In genomic region chr2:17813742-17814458, GRCh38 we compare ENCODE assay signal across 9 cellular contexts. TPM values are rescaled to one million over a fixed set of nuclear protein-coding genes. Genes with fewer than 3 reads are reported as not detected.
DNase-seq lines count a peak whose midpoint lies in the region; ATAC-seq and TF ChIP-seq lines count a peak whose summit lies in the region.
"Had no signal": no experiment of that assay in that cellular context is flagged by ENCODE, and none has a peak within 500 bp of the region (broad histone marks: within the 10 kb centered on the region; RNA-seq: fewer than 3 reads in every experiment).

No MANE protein-coding gene starts in this region.

- peaks cover 16% of the 10 kb centered on the region for H3K4me1 Mint-ChIP-seq in CD14-positive monocyte
- H3K4me1 Mint-ChIP-seq in stimulated activated naive CD8-positive, alpha-beta T cell treated with anti-CD3 and anti-CD28 coated beads, Interleukin-15, Interleukin-2, amounts not matched to agents 100 ng/mL and 50 ng/mL, for 24 hours (ENCODE audit: low read depth): peaks cover 19% of the 10 kb centered on the region

- peaks cover 0 to 3% (median 0%) of the 10 kb centered on the region in 3 donors for H3K27me3 Mint-ChIP-seq in CD14-positive monocyte (ENCODE audit: low read depth in 3 of 3)
- H3K27me3 Mint-ChIP-seq in stimulated activated naive CD8-positive, alpha-beta T cell treated with anti-CD3 and anti-CD28 coated beads, Interleukin-15, Interleukin-2, amounts not matched to agents 100 ng/mL and 50 ng/mL, for 24 hours: peaks cover 12% of the 10 kb centered on the region

- H3K27ac Mint-ChIP-seq in CD14-positive monocyte: peak overlapping the region in 5 of 7 donors; percentile 14 to 80 (median 70)
- peak overlapping the region; percentile 38 for H3K27ac Mint-ChIP-seq in stimulated activated naive CD8-positive, alpha-beta T cell treated with anti-CD3 and anti-CD28 coated beads, Interleukin-15, Interleukin-2, amounts not matched to agents 100 ng/mL and 50 ng/mL, for 24 hours

- H3K4me3 Mint-ChIP-seq in CD14-positive monocyte: peak overlapping the region in 1 of 2 donors; percentile 17
- peak overlapping the region; percentile 40 for H3K4me3 Mint-ChIP-seq in stimulated activated naive CD8-positive, alpha-beta T cell treated with anti-CD3 and anti-CD28 coated beads, Interleukin-15, Interleukin-2, amounts not matched to agents 100 ng/mL and 50 ng/mL, for 24 hours
- H3K4me3 Mint-ChIP-seq: neural crest cell had no signal

- peak; percentile 93 for ATAC-seq in GM19452 (IDR thresholded peaks at IDR 0.05; ENCODE audit: unreplicated experiment)
- ATAC-seq in HG03432 (IDR thresholded peaks at IDR 0.05; ENCODE audit: unreplicated experiment): peak; percentile 93

- no peak overlapping the region for H3K4me3 ChIP-seq in cardiac fibroblast (replicated peaks in 1 of 2; ENCODE audit: low read depth in 2 of 2, low read length in 2 of 2)

- no peaks in the 10 kb centered on the region for H3K36me3 Mint-ChIP-seq in CD14-positive monocyte
- H3K36me3 Mint-ChIP-seq in stimulated activated naive CD8-positive, alpha-beta T cell treated with anti-CD3 and anti-CD28 coated beads, Interleukin-15, Interleukin-2, amounts not matched to agents 100 ng/mL and 50 ng/mL, for 24 hours (ENCODE audit: low read depth): no peaks in the 10 kb centered on the region

- TF ChIP-seq CTCF in CD14-positive monocyte (IDR thresholded peaks at IDR 0.05) (no peak), cardiac fibroblast (IDR thresholded peaks at IDR 0.05; ENCODE audit: low read depth, low read length) (no peak)

- DNase-seq in CD14-positive monocyte (ENCODE audit: low spot score) (no peak), cardiac fibroblast (ENCODE audit: low read depth in 2 of 2) (peak; percentile 32 to 81), NCI-H526 treated with DMSO at 0.1 percent for 48 hours (lab: John Stamatoyannopoulos, UW) (no peak), NCI-H345 (lab: John Stamatoyannopoulos, UW) (no peak), globus pallidus (ENCODE audit: low spot score) (no peak)

- intact Hi-C loops in CD14-positive monocyte (cut with micrococcal nuclease): no loop called here

- H3K9me3 Mint-ChIP-seq in CD14-positive monocyte: peaks cover 0 to 2% (median 0%) of the 10 kb centered on the region in 7 donors
- H3K9me3 Mint-ChIP-seq in stimulated activated naive CD8-positive, alpha-beta T cell treated with anti-CD3 and anti-CD28 coated beads, Interleukin-15, Interleukin-2, amounts not matched to agents 100 ng/mL and 50 ng/mL, for 24 hours: no peaks in the 10 kb centered on the region
- H3K9me3 Mint-ChIP-seq: neural crest cell had no signal

RNA-seq across cellular contexts. Expression of gene MSGN1, which starts 2.4 kb away (rescaled TPM):
- not detected for polyA plus RNA-seq in CD14-positive monocyte

RNA-seq across cellular contexts. Expression of gene GEN1, which starts 60.0 kb away (rescaled TPM):
- under 1 TPM; 0.79 to 0.96 TPM for polyA plus RNA-seq in CD14-positive monocyte

Comparison
In these comparisons a context has a peak if more than half of its experiments do, and no peak if none do; other contexts are left out.
1. DNase-seq: peak in cardiac fibroblast (2 of 2); none in CD14-positive monocyte (single experiment), NCI-H526 treated with DMSO at 0.1 percent for 48 hours (single experiment), NCI-H345 (single experiment) and globus pallidus (single experiment).